ENCODE assay signal across 1 cellular context in the genomic region with DNA sequence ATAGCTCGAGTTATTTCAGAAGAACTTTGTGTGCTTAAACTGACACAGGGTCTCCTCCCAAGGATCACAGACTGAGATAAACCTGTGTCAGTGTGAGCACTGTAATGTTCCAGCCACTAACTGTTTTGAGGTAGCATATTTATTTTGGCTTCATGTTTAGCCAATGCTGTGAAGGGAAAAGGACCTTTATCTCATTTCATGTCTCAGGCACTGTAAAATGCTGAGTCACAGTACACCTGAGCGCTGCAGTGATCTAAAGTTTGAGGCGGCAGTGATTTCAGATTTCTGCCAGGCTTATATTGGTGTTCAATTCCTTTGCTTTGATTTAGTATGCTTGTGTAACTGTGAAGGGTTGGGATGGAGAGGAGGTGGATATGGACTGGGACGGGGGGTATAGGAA.
A peak's percentile ranks its signal among the peaks of the same experiment; 100 is the strongest.
TF ChIP-seq lines count a peak whose summit lies in the region.

No MANE protein-coding gene starts in this region.

TF ChIP-seq in liver, 16 proteins besides CTCF, POLR2A, EP300 and RAD21 (continued from another document):
- TF ChIP-seq HNF4A (conservative IDR thresholded peaks at IDR 0.05), result peak; percentile 64 to 80
